28 cellular contexts compared by ENCODE assay signal in genomic region chr14:56501909-56502530, GRCh38.
DNase-seq lines count a peak whose midpoint lies in the region; ATAC-seq and TF ChIP-seq lines count a peak whose summit lies in the region.
"Had no signal": no experiment of that assay in that cellular context is flagged by ENCODE, and none has a peak within 500 bp of the region (broad histone marks: within the 10 kb centered on the region; RNA-seq: fewer than 3 reads in every experiment).

No MANE protein-coding gene starts in this region.

- no peak overlapping the region for H3K4me2 ChIP-seq in neural cell (ENCODE audit: low read length)

- H3K27ac ChIP-seq in HUES48 (ENCODE audit: low read depth, low read length) (peak overlapping the region; percentile 71), neural cell (ENCODE audit: low read length) (peak overlapping the region; percentile 14)
- H3K27ac ChIP-seq: BLaER1, gastroesophageal sphincter, HL-60, parathyroid adenoma, skin epidermis had no signal

- no peaks in the 10 kb centered on the region for H3K9me2 ChIP-seq in neural cell (ENCODE audit: insufficient read depth, low read length)

- TF ChIP-seq CTCF in GM12865 (IDR thresholded peaks at IDR 0.05; ENCODE audit: insufficient read depth, low read depth, low read length, missing control alignments) (no peak), neural cell (IDR thresholded peaks at IDR 0.05; ENCODE audit: poor library complexity, severe bottlenecking) (no peak), glutamatergic neuron (IDR thresholded peaks at IDR 0.05; ENCODE audit: partially characterized antibody, unreplicated experiment) (no peak)

- no peak for TF ChIP-seq RAD21 in neural cell (conservative IDR thresholded peaks at IDR 0.05)

- H3K9me3 Mint-ChIP-seq in glutamatergic neuron (ENCODE audit: unreplicated experiment), result peaks cover 1% of the 10 kb centered on the region
- H3K9me3 Mint-ChIP-seq: activated naive CD4-positive, alpha-beta T cell treated with anti-CD3 and anti-CD28 coated beads, Interleukin-2, amount 50 U/mL, for 72 hours; type B pancreatic cell had no signal

- H3K9ac ChIP-seq in HUES48 (ENCODE audit: low read depth, low read length) (no peak overlapping the region), neural cell (ENCODE audit: low read length) (no peak overlapping the region)
- H3K9ac ChIP-seq: BLaER1, parathyroid adenoma had no signal

- peak; percentile 3 for DNase-seq in GM12865 (ENCODE audit: low read depth)
- DNase-seq in NCI-H82 (lab: John Stamatoyannopoulos, UW), result peak; percentile 97
- DNase-seq in glutamatergic neuron, result no peak
- DNase-seq: activated CD4-positive, alpha-beta T cell treated with anti-CD3 and anti-CD28 coated beads for 4 hours; activated CD8-positive, alpha-beta memory T cell treated with anti-CD3 and anti-CD28 coated beads for 24 hours; activated T-cell treated with anti-CD3 and anti-CD28 coated beads for 4 hours; anterior cingulate cortex; DMS 273 treated with DMSO at 0.1 percent for 48 hours; GDM1; hypothalamus; Kasumi-1; NCI-H1436 treated with DMSO at 0.1 percent for 48 hours; SIG-M5; stimulated activated naive CD4-positive, alpha-beta T cell; SW 1271 had no signal

- H3K4me3 ChIP-seq in GM12865 (ENCODE audit: low read depth, low read length) (no peak overlapping the region), HUES48 (ENCODE audit: low read depth, low read length) (peak overlapping the region; percentile 32; the same call in 1 of the 2 replicates), neural cell (ENCODE audit: low read length) (peak overlapping the region; percentile 34)
- H3K4me3 ChIP-seq: BLaER1, gastroesophageal sphincter, skin epidermis had no signal

- no peaks in the 10 kb centered on the region for H4K20me1 ChIP-seq in neural cell (ENCODE audit: insufficient read depth)
- H4K20me1 ChIP-seq: BLaER1 had no signal

- H3K4me1 ChIP-seq in HUES48 (ENCODE audit: control insufficient read depth, insufficient read depth, low read length), result peaks cover 18% of the 10 kb centered on the region
- H3K4me1 ChIP-seq: gastroesophageal sphincter, parathyroid adenoma had no signal

- no peak overlapping the region for H3K4me3 Mint-ChIP-seq in glutamatergic neuron (ENCODE audit: unreplicated experiment)
- H3K4me3 Mint-ChIP-seq: nephron, type B pancreatic cell had no signal

- H3K27me3 ChIP-seq in HUES48 (ENCODE audit: control insufficient read depth, insufficient read depth, low read length), result no peaks in the 10 kb centered on the region
- H3K27me3 ChIP-seq in neural cell (ENCODE audit: insufficient read depth, low read depth, low read length), result no peaks in the 10 kb centered on the region
- H3K27me3 ChIP-seq: BLaER1 had no signal

- no peak overlapping the region for H3K27ac Mint-ChIP-seq in glutamatergic neuron (ENCODE audit: unreplicated experiment)
- H3K27ac Mint-ChIP-seq: activated naive CD4-positive, alpha-beta T cell treated with anti-CD3 and anti-CD28 coated beads, Interleukin-2, amount 50 U/mL, for 72 hours; nephron; type B pancreatic cell had no signal

- H3K27me3 Mint-ChIP-seq in glutamatergic neuron (ENCODE audit: unreplicated experiment), result peaks cover 2% of the 10 kb centered on the region

- peak; percentile 45 for TF ChIP-seq EP300 in neural cell (conservative IDR thresholded peaks at IDR 0.05; ENCODE audit: poor library complexity, severe bottlenecking)

- no peaks in the 10 kb centered on the region for H3K36me3 Mint-ChIP-seq in glutamatergic neuron (ENCODE audit: unreplicated experiment)
- H3K36me3 Mint-ChIP-seq: activated naive CD4-positive, alpha-beta T cell treated with anti-CD3 and anti-CD28 coated beads, Interleukin-2, amount 50 U/mL, for 72 hours; type B pancreatic cell had no signal

- no peaks in the 10 kb centered on the region for H3F3A ChIP-seq in neural cell (ENCODE audit: insufficient read depth, low read length, poor library complexity, severe bottlenecking)

- no peak for ATAC-seq in GM21825 (IDR thresholded peaks at IDR 0.05; ENCODE audit: unreplicated experiment)
- ATAC-seq in HG02981 (IDR thresholded peaks at IDR 0.05; ENCODE audit: unreplicated experiment), result no peak
- ATAC-seq: gastroesophageal sphincter, left lobe of liver had no signal

- no peaks in the 10 kb centered on the region for H3K4me1 Mint-ChIP-seq in glutamatergic neuron (ENCODE audit: low read depth, unreplicated experiment)
- H3K4me1 Mint-ChIP-seq: nephron had no signal

- H3K9me3 ChIP-seq in HUES48 (ENCODE audit: control insufficient read depth, insufficient read depth, low read length) (no peaks in the 10 kb centered on the region), neural cell (ENCODE audit: low read length) (no peaks in the 10 kb centered on the region)
- H3K9me3 ChIP-seq: BLaER1, gastroesophageal sphincter had no signal

- H2AFZ ChIP-seq in neural cell (ENCODE audit: low read depth, low read length), result peak overlapping the region; percentile 16
- H2AFZ ChIP-seq: parathyroid adenoma had no signal

- H3K36me3 ChIP-seq in HUES48 (ENCODE audit: control insufficient read depth, insufficient read depth, low read length), result no peaks in the 10 kb centered on the region
- no peaks in the 10 kb centered on the region for H3K36me3 ChIP-seq in neural cell (ENCODE audit: insufficient read depth, low read length)
- H3K36me3 ChIP-seq: BLaER1, gastroesophageal sphincter had no signal

- no peaks in the 10 kb centered on the region for H3K79me2 ChIP-seq in neural cell (replicated peaks; ENCODE audit: insufficient read depth, low read length)
- H3K79me2 ChIP-seq: parathyroid adenoma had no signal

TF ChIP-seq in neural cell, 6 proteins besides CTCF, POLR2A, EP300 and RAD21:
- peak; percentile 21 for TF ChIP-seq POLR2AphosphoS5 (IDR thresholded peaks at IDR 0.05)
- no peak for TF ChIP-seq EZH2 (IDR thresholded peaks at IDR 0.05; ENCODE audit: borderline replicate concordance, insufficient read depth, low read length, poor library complexity, severe bottlenecking)
